ENCODE assay signal across 9 cellular contexts in genomic region chr5:149367249-149367971, GRCh38. TPM values are rescaled to one million over a fixed set of nuclear protein-coding genes. Genes with fewer than 3 reads are reported as not detected.
DNase-seq lines count a peak whose midpoint lies in the region; ATAC-seq and TF ChIP-seq lines count a peak whose summit lies in the region.
"Had no signal": no experiment of that assay in that cellular context is flagged by ENCODE, and none has a peak within 500 bp of the region (broad histone marks: within the 10 kb centered on the region; RNA-seq: fewer than 3 reads in every experiment).

No MANE protein-coding gene starts in this region.

- TF ChIP-seq POLR2A in erythroblast (IDR thresholded peaks at IDR 0.05; ENCODE audit: low read length) = no peak

- ATAC-seq in GM19043 (IDR thresholded peaks at IDR 0.05; ENCODE audit: low read depth, unreplicated experiment) = peak; percentile 69
- peak; percentile 68 for ATAC-seq in HG03442 (IDR thresholded peaks at IDR 0.05; ENCODE audit: unreplicated experiment)

- DNase-seq in CD1c-positive myeloid dendritic cell (ENCODE audit: extremely low spot score) (peak; percentile 50), NOMO-1 treated with dmso at 0.1 percent for 144 hours (lab: John Stamatoyannopoulos, UW; ENCODE audit: unreplicated experiment) (peak; percentile 54), erythroblast (lab: John Stamatoyannopoulos, UW) (peak; percentile 82 to 86), type B pancreatic cell (ENCODE audit: extremely low spot score, unreplicated experiment) (no peak)
- peak; percentile 55 for DNase-seq in activated CD8-positive, alpha-beta memory T cell treated with anti-CD3 and anti-CD28 coated beads, Interleukin-2, amount 50 U/mL, for 4 hours

- H3K36me3 Mint-ChIP-seq in nephron (ENCODE audit: low read depth) = no peaks in the 10 kb centered on the region
- H3K36me3 Mint-ChIP-seq in type B pancreatic cell = no peaks in the 10 kb centered on the region

- H3K9me3 Mint-ChIP-seq in nephron (no peaks in the 10 kb centered on the region), type B pancreatic cell (no peaks in the 10 kb centered on the region)

- no peak overlapping the region for H3K4me3 Mint-ChIP-seq in nephron
- H3K4me3 Mint-ChIP-seq in type B pancreatic cell = no peak overlapping the region

- peaks cover 29% of the 10 kb centered on the region for H3K4me1 Mint-ChIP-seq in nephron
- peaks cover 14% of the 10 kb centered on the region for H3K4me1 Mint-ChIP-seq in type B pancreatic cell (ENCODE audit: unreplicated experiment)

- H3K27ac Mint-ChIP-seq in nephron (peak overlapping the region; percentile 36 to 59 (median 57)), type B pancreatic cell (peak overlapping the region; percentile 9)

- TF ChIP-seq CTCF in nephron (IDR thresholded peaks at IDR 0.05; ENCODE audit: unreplicated experiment in 3 of 3) (peak; percentile 71 to 79 (median 77)), type B pancreatic cell (conservative IDR thresholded peaks at IDR 0.05) (peak; percentile 89)

- peaks cover 11% of the 10 kb centered on the region for H3K27me3 Mint-ChIP-seq in nephron (ENCODE audit: low read depth)
- H3K27me3 Mint-ChIP-seq in type B pancreatic cell = peaks cover 3% of the 10 kb centered on the region

RNA-seq across cellular contexts. Expression of gene PCYOX1L, which starts 9.6 kb away (rescaled TPM):
- total RNA-seq in type B pancreatic cell (ENCODE audit: low replicate concordance) = 8.2 and 18.5 TPM in 2 replicates

RNA-seq across cellular contexts. Expression of gene IL17B, which starts 11.7 kb away (rescaled TPM):
- 0.46 TPM in 1 of 2 replicates, not detected in the other for total RNA-seq in type B pancreatic cell (ENCODE audit: low replicate concordance)
- total RNA-seq: activated CD8-positive, alpha-beta memory T cell treated with anti-CD3 and anti-CD28 coated beads for 36 hours had no signal

RNA-seq across cellular contexts. Expression of gene GRPEL2, which starts 22.1 kb away (rescaled TPM):
- total RNA-seq in type B pancreatic cell (ENCODE audit: low replicate concordance) = 19.1 and 22.6 TPM in 2 replicates
